In genomic region chr5:176396330-176396729, GRCh38 we compare ENCODE assay signal across 19 cellular contexts. TPM values are rescaled to one million over a fixed set of nuclear protein-coding genes. Genes with fewer than 3 reads are reported as not detected.
DNase-seq lines count a peak whose midpoint lies in the region; ATAC-seq and TF ChIP-seq lines count a peak whose summit lies in the region.
"Had no signal": no experiment of that assay in that cellular context is flagged by ENCODE, and none has a peak within 500 bp of the region (broad histone marks: within the 10 kb centered on the region; RNA-seq: fewer than 3 reads in every experiment).

No MANE protein-coding gene starts in this region.

- peak; percentile 49 for DNase-seq in SK-N-SH
- DNase-seq in NCI-H82 (lab: John Stamatoyannopoulos, UW) = peak; percentile 75
- no peak for DNase-seq in endothelial cell (ENCODE audit: low spot score)
- DNase-seq in foreskin keratinocyte = no peak
- DNase-seq: ACHN; activated CD4-positive, CD25-positive, alpha-beta regulatory T cell treated with anti-CD3 and anti-CD28 coated beads, Interleukin-2, amount 50 U/mL, for 72 hours; activated naive CD4-positive, alpha-beta T cell treated with anti-CD3 and anti-CD28 coated beads for 36 hours; CD8-positive, alpha-beta T cell; EL; NCI-H1105; NCI-H446 treated with DMSO at 0.1 percent for 48 hours; PC-3; substantia nigra had no signal

- no peak for ATAC-seq in SK-N-SH treated with all-trans-retinoic acid at 6 μM for 48 hours
- ATAC-seq in foreskin keratinocyte = no peak
- ATAC-seq in HG03521 (IDR thresholded peaks at IDR 0.05; ENCODE audit: unreplicated experiment) = no peak
- ATAC-seq in HG03139 (IDR thresholded peaks at IDR 0.05; ENCODE audit: unreplicated experiment) = no peak
- ATAC-seq: CD8-positive, alpha-beta T cell; HCT116; PC-3 had no signal

- H3K9me2 ChIP-seq in SK-N-SH = no peaks in the 10 kb centered on the region

- H3K4me2 ChIP-seq in SK-N-SH = no peak overlapping the region
- peak overlapping the region; percentile 56 for H3K4me2 ChIP-seq in parathyroid adenoma (ENCODE audit: low read length)

- peak overlapping the region; percentile 27 for H3K4me3 Mint-ChIP-seq in endothelial cell (ENCODE audit: unreplicated experiment)
- H3K4me3 Mint-ChIP-seq: activated naive CD4-positive, alpha-beta T cell treated with anti-CD3 and anti-CD28 coated beads for 36 hours; CD8-positive, alpha-beta T cell; central memory CD8-positive, alpha-beta T cell had no signal

- no peak overlapping the region for H2AFZ ChIP-seq in SK-N-SH (ENCODE audit: low read depth)
- peak overlapping the region; percentile 83 for H2AFZ ChIP-seq in parathyroid adenoma

- H3K27ac ChIP-seq in SK-N-SH (ENCODE audit: low read depth in 2 of 2, low read length in 1 of 2) = no peak overlapping the region
- H3K27ac ChIP-seq in parathyroid adenoma = peak overlapping the region; percentile 92
- no peak overlapping the region for H3K27ac ChIP-seq in foreskin keratinocyte

- no peak overlapping the region for H3K9ac ChIP-seq in SK-N-SH
- H3K9ac ChIP-seq in parathyroid adenoma = no peak overlapping the region

- peaks cover 14% of the 10 kb centered on the region for H3K36me3 Mint-ChIP-seq in endothelial cell (ENCODE audit: low read depth, unreplicated experiment)

- no peak for TF ChIP-seq EP300 in SK-N-SH (IDR thresholded peaks at IDR 0.05; ENCODE audit: borderline replicate concordance in 1 of 2, low read depth in 1 of 2, low read length in 1 of 2)

- H3K9me3 Mint-ChIP-seq in endothelial cell (ENCODE audit: unreplicated experiment) = no peaks in the 10 kb centered on the region
- H3K9me3 Mint-ChIP-seq: activated naive CD4-positive, alpha-beta T cell treated with anti-CD3 and anti-CD28 coated beads for 36 hours; CD8-positive, alpha-beta T cell; central memory CD8-positive, alpha-beta T cell had no signal

- H3K27ac Mint-ChIP-seq in endothelial cell (ENCODE audit: unreplicated experiment) = peak overlapping the region; percentile 54
- H3K27ac Mint-ChIP-seq: activated naive CD4-positive, alpha-beta T cell treated with anti-CD3 and anti-CD28 coated beads for 36 hours; CD8-positive, alpha-beta T cell had no signal

- no peaks in the 10 kb centered on the region for H3K27me3 ChIP-seq in SK-N-SH (ENCODE audit: insufficient read depth)
- no peaks in the 10 kb centered on the region for H3K27me3 ChIP-seq in parathyroid adenoma (ENCODE audit: control insufficient read depth, insufficient read depth, low read length)
- no peaks in the 10 kb centered on the region for H3K27me3 ChIP-seq in foreskin keratinocyte

- H3K4me1 Mint-ChIP-seq in endothelial cell (ENCODE audit: unreplicated experiment) = no peaks in the 10 kb centered on the region

- H4K20me1 ChIP-seq in SK-N-SH (ENCODE audit: insufficient read depth) = no peaks in the 10 kb centered on the region

- no peak for TF ChIP-seq CTCF in SK-N-SH (IDR thresholded peaks at IDR 0.05)
- no peak for TF ChIP-seq CTCF in endothelial cell (IDR thresholded peaks at IDR 0.05; ENCODE audit: unreplicated experiment)
- TF ChIP-seq CTCF in parathyroid adenoma (IDR thresholded peaks at IDR 0.05) = peak; percentile 30
- no peak for TF ChIP-seq CTCF in foreskin keratinocyte (conservative IDR thresholded peaks at IDR 0.05)

- H3K4me1 ChIP-seq in SK-N-SH (ENCODE audit: control insufficient read depth in 1 of 2, insufficient read depth in 2 of 2, low read depth in 1 of 2, low read length in 1 of 2) (peaks cover 0 to 2% of the 10 kb centered on the region in 2 experiments; a peak in 1 of 4 replicates), parathyroid adenoma (peaks cover 24% of the 10 kb centered on the region), foreskin keratinocyte (peaks cover 9% of the 10 kb centered on the region)

- H3K27me3 Mint-ChIP-seq in endothelial cell (ENCODE audit: unreplicated experiment) = peaks cover 9% of the 10 kb centered on the region
- H3K27me3 Mint-ChIP-seq: central memory CD8-positive, alpha-beta T cell had no signal

- POLR2A ChIA-PET in SK-N-SH (lab: Yijun Ruan, JAX) = interaction anchor here (0.6 kb wide), 1 partner anchor 9 kb away, joined by 3 read pairs; no protein-coding TSS in a partner anchor

- H3F3A ChIP-seq in SK-N-SH (replicated peaks; ENCODE audit: insufficient read depth) = no peaks in the 10 kb centered on the region

- no peaks in the 10 kb centered on the region for H3K9me3 ChIP-seq in SK-N-SH
- no peaks in the 10 kb centered on the region for H3K9me3 ChIP-seq in parathyroid adenoma (ENCODE audit: control insufficient read depth, low read length)

- no peaks in the 10 kb centered on the region for H3K79me2 ChIP-seq in SK-N-SH (ENCODE audit: insufficient read depth)
- peaks cover 22% of the 10 kb centered on the region for H3K79me2 ChIP-seq in parathyroid adenoma

- 75% methylated on average over 6 of the region's 6 CpGs for WGBS in SK-N-SH (ENCODE audit: low lambda C conversion rate)

- CTCF ChIA-PET in SK-N-SH (lab: Yijun Ruan, JAX) = interaction anchor here (1.5 kb wide), 1 partner anchor 20 kb away, joined by 3 read pairs; the partner anchor contains the start of gene CLTB

- H3K4me3 ChIP-seq in SK-N-SH (ENCODE audit: low read depth in 2 of 2, low read length in 1 of 2) = no peak overlapping the region
- peak overlapping the region; percentile 24 for H3K4me3 ChIP-seq in parathyroid adenoma (ENCODE audit: low read depth, low read length)

- H3K36me3 ChIP-seq in SK-N-SH (replicated peaks in 1 of 2; ENCODE audit: control insufficient read depth in 1 of 2, insufficient read depth in 2 of 2, low read length in 1 of 2) (peaks cover 0 to 9% of the 10 kb centered on the region in 2 experiments), parathyroid adenoma (ENCODE audit: control insufficient read depth, insufficient read depth, low read length) (no peaks in the 10 kb centered on the region)

- TF ChIP-seq RAD21 in SK-N-SH (IDR thresholded peaks at IDR 0.05; ENCODE audit: low read length) = no peak

TF ChIP-seq in SK-N-SH, 30 proteins besides CTCF, POLR2A, EP300 and RAD21:
- TF ChIP-seq FOXJ3 (CRISPR knock-in tag; IDR thresholded peaks at IDR 0.05) (no peak), GATA2 (CRISPR knock-in tag; IDR thresholded peaks at IDR 0.05) (peak; percentile 56; the same call in 1 of the 2 replicates)

TF ChIP-seq in SK-N-SH treated with all-trans-retinoic acid at 6 μM for 48 hours, 23 proteins besides CTCF, POLR2A, EP300 and RAD21 (continues in another document):
- TF ChIP-seq SNAI2 (CRISPR knock-in tag; IDR thresholded peaks at IDR 0.05) = no peak
- TF ChIP-seq TOX (CRISPR knock-in tag; IDR thresholded peaks at IDR 0.05; ENCODE audit: borderline replicate concordance) = no peak
- TF ChIP-seq ZFP3 (CRISPR knock-in tag; IDR thresholded peaks at IDR 0.05) = no peak
- TF ChIP-seq ZNF565 (CRISPR knock-in tag; conservative IDR thresholded peaks at IDR 0.05; ENCODE audit: low read depth) = no peak
- TF ChIP-seq, protein P1, sequence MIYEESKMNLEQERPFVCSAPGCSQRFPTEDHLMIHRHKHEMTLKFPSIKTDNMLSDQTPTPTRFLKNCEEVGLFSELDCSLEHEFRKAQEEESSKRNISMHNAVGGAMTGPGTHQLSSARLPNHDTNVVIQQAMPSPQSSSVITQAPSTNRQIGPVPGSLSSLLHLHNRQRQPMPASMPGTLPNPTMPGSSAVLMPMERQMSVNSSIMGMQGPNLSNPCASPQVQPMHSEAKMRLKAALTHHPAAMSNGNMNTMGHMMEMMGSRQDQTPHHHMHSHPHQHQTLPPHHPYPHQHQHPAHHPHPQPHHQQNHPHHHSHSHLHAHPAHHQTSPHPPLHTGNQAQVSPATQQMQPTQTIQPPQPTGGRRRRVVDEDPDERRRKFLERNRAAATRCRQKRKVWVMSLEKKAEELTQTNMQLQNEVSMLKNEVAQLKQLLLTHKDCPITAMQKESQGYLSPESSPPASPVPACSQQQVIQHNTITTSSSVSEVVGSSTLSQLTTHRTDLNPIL (CRISPR knock-in tag; IDR thresholded peaks at IDR 0.05; ENCODE audit: low read depth) = no peak

RNA-seq across cellular contexts. Expression of gene HIGD2A, which starts 7.8 kb away (rescaled TPM):
- polyA plus RNA-seq in SK-N-SH (2012; rRNA removed) (211 and 213 TPM in 2 replicates), foreskin keratinocyte (172 and 175 TPM in 2 replicates)
- 139 and 190 TPM in 2 replicates for polyA plus RNA-seq in SK-N-SH (2012; cell fraction: cytosol; rRNA removed)
- 57.7 and 81.8 TPM in 2 replicates for polyA plus RNA-seq in SK-N-SH (2012; cell fraction: nucleus; rRNA removed)
- total RNA-seq in endothelial cell (ENCODE audit: unreplicated experiment) (88.3 TPM), foreskin keratinocyte (80.1 and 95.8 TPM in 2 replicates)

RNA-seq across cellular contexts. Expression of gene NOP16, which starts 7.9 kb away (rescaled TPM):
- polyA plus RNA-seq in SK-N-SH (2012; rRNA removed) (158 and 161 TPM in 2 replicates), foreskin keratinocyte (108 and 120 TPM in 2 replicates)
- polyA plus RNA-seq in SK-N-SH (2012; cell fraction: cytosol; rRNA removed) = 134 and 136 TPM in 2 replicates
- 233 and 292 TPM in 2 replicates for polyA plus RNA-seq in SK-N-SH (2012; cell fraction: nucleus; rRNA removed)
- total RNA-seq in endothelial cell (ENCODE audit: unreplicated experiment) (11.9 TPM), foreskin keratinocyte (82.1 and 91.0 TPM in 2 replicates)

RNA-seq across cellular contexts. Expression of gene CLTB, which starts 20.0 kb away (rescaled TPM):
- 85.9 and 91.2 TPM in 2 replicates for polyA plus RNA-seq in SK-N-SH (2012; rRNA removed)
- 67.0 and 82.5 TPM in 2 replicates for polyA plus RNA-seq in SK-N-SH (2012; cell fraction: cytosol; rRNA removed)
- 37.1 and 45.6 TPM in 2 replicates for polyA plus RNA-seq in SK-N-SH (2012; cell fraction: nucleus; rRNA removed)
- total RNA-seq in endothelial cell (ENCODE audit: unreplicated experiment) = 35.2 TPM
- 451 and 458 TPM in 2 replicates for total RNA-seq in foreskin keratinocyte
- 612 and 644 TPM in 2 replicates for polyA plus RNA-seq in foreskin keratinocyte

RNA-seq across cellular contexts. Expression of gene ARL10, which starts 31.0 kb away (rescaled TPM):
- polyA plus RNA-seq in SK-N-SH (2012; rRNA removed) (4.6 and 7.8 TPM in 2 replicates), foreskin keratinocyte (1.4 and 1.5 TPM in 2 replicates)
- polyA plus RNA-seq in SK-N-SH (2012; cell fraction: cytosol; rRNA removed) = 3.6 and 5.7 TPM in 2 replicates
- polyA plus RNA-seq in SK-N-SH (2012; cell fraction: nucleus; rRNA removed) = 27.9 and 49.3 TPM in 2 replicates
- total RNA-seq in endothelial cell (ENCODE audit: unreplicated experiment) (14.5 TPM), foreskin keratinocyte (4.2 and 5.2 TPM in 2 replicates)

RNA-seq across cellular contexts. Expression of gene KIAA1191, which starts 34.8 kb away (rescaled TPM):
- polyA plus RNA-seq in SK-N-SH (2012; rRNA removed) (100 and 127 TPM in 2 replicates), foreskin keratinocyte (54.2 and 60.1 TPM in 2 replicates)
- polyA plus RNA-seq in SK-N-SH (2012; cell fraction: cytosol; rRNA removed) = 75.8 and 102 TPM in 2 replicates
- polyA plus RNA-seq in SK-N-SH (2012; cell fraction: nucleus; rRNA removed) = 46.0 and 69.3 TPM in 2 replicates
- total RNA-seq in endothelial cell (ENCODE audit: unreplicated experiment) (122 TPM), foreskin keratinocyte (87.1 and 87.5 TPM in 2 replicates)

Comparison
In these comparisons a context has a peak if more than half of its experiments do, and no peak if none do; other contexts are left out.
1. DNase-seq: peak in SK-N-SH (single experiment) and NCI-H82 (single experiment); none in endothelial cell (single experiment) and foreskin keratinocyte (0 of 2).
2. RNA of gene CLTB, which starts 20.0 kb away (total RNA-seq): 451 to 458 TPM in foreskin keratinocyte; 35.2 TPM in endothelial cell (single experiment); every median in the first group is over 10 times any median in the second.